In genomic region chr2:98545591-98545990, GRCh38 we compare ENCODE assay signal across 24 cellular contexts.
DNase-seq lines count a peak whose midpoint lies in the region; ATAC-seq and TF ChIP-seq lines count a peak whose summit lies in the region.
"Had no signal": no experiment of that assay in that cellular context is flagged by ENCODE, and none has a peak within 500 bp of the region (broad histone marks: within the 10 kb centered on the region; RNA-seq: fewer than 3 reads in every experiment).

No MANE protein-coding gene starts in this region.

- H3K18ac ChIP-seq in neuronal stem cell (ENCODE audit: low read length): no peak overlapping the region

- no peak overlapping the region for H3K14ac ChIP-seq in neuronal stem cell (ENCODE audit: low read length)

- H3K4ac ChIP-seq in neuronal stem cell (ENCODE audit: low read length): no peak overlapping the region

- no peak for ATAC-seq in Right ventricle myocardium superior (ENCODE audit: poor library complexity)
- ATAC-seq in activated T-helper 17 cell treated with anti-CD3 and anti-CD28 coated beads, Interleukin-2, amount 50 U/mL, for 72 hours (replicated peaks): no peak
- no peak for ATAC-seq in effector memory CD8-positive, alpha-beta T cell (replicated peaks)
- no peak for ATAC-seq in left ventricle myocardium superior
- no peak for ATAC-seq in HG02973 (IDR thresholded peaks at IDR 0.05; ENCODE audit: unreplicated experiment)
- ATAC-seq: A549, GM12878, GM23338 had no signal

- H3K36me3 ChIP-seq in right atrium auricular region (peaks cover 36% of the 10 kb centered on the region), neuronal stem cell (replicated peaks in 1 of 2; ENCODE audit: control insufficient read depth in 2 of 2, insufficient read depth in 2 of 2, low read length in 2 of 2) (peaks cover 7 to 74% of the 10 kb centered on the region in 2 donors)
- H3K36me3 ChIP-seq: BE2C had no signal

- H3K4me3 Mint-ChIP-seq in activated T-helper 17 cell treated with anti-CD3 and anti-CD28 coated beads, Interleukin-2, amount 50 U/mL, for 72 hours: no peak overlapping the region
- no peak overlapping the region for H3K4me3 Mint-ChIP-seq in effector memory CD8-positive, alpha-beta T cell
- H3K4me3 Mint-ChIP-seq: CD14-positive monocyte; CD4-positive, alpha-beta memory T cell; GM23338; H9; HFFc6 had no signal

- H3K27me3 ChIP-seq in right atrium auricular region: no peaks in the 10 kb centered on the region
- no peaks in the 10 kb centered on the region for H3K27me3 ChIP-seq in neuronal stem cell (ENCODE audit: control insufficient read depth in 3 of 3, insufficient read depth in 3 of 3, low read depth in 1 of 3, low read length in 3 of 3)
- H3K27me3 ChIP-seq: BE2C; BLaER1 treated with 17β-estradiol and CSF1 and Interleukin-3, amounts not matched to agents 10 nM and 100 nM had no signal

- H3K23ac ChIP-seq in neuronal stem cell (ENCODE audit: low read depth, low read length, poor library complexity): no peak overlapping the region

- no peaks in the 10 kb centered on the region for H3K9me3 Mint-ChIP-seq in activated T-helper 17 cell treated with anti-CD3 and anti-CD28 coated beads, Interleukin-2, amount 50 U/mL, for 72 hours
- H3K9me3 Mint-ChIP-seq in effector memory CD8-positive, alpha-beta T cell: no peaks in the 10 kb centered on the region
- H3K9me3 Mint-ChIP-seq: CD14-positive monocyte; CD4-positive, alpha-beta memory T cell; GM23338; H9; HFFc6 had no signal

- no peak overlapping the region for H2AFZ ChIP-seq in neuronal stem cell (ENCODE audit: low read length)
- H2AFZ ChIP-seq: GM23338 had no signal

- no peak overlapping the region for H2BK5ac ChIP-seq in neuronal stem cell (ENCODE audit: low read length)

- peak overlapping the region; percentile 54 for H3K9ac ChIP-seq in neuronal stem cell (ENCODE audit: low read depth, low read length, poor library complexity)
- H3K9ac ChIP-seq: BLaER1 treated with 17β-estradiol and CSF1 and Interleukin-3, amounts not matched to agents 10 nM and 100 nM had no signal

- H3K4me1 ChIP-seq in right atrium auricular region (no peaks in the 10 kb centered on the region), neuronal stem cell (ENCODE audit: control insufficient read depth in 2 of 2, insufficient read depth in 1 of 2, low read depth in 1 of 2, low read length in 2 of 2) (no peaks in the 10 kb centered on the region)
- H3K4me1 ChIP-seq: A549, BE2C, Caco-2 had no signal

- H3K27ac Mint-ChIP-seq in activated T-helper 17 cell treated with anti-CD3 and anti-CD28 coated beads, Interleukin-2, amount 50 U/mL, for 72 hours: peak overlapping the region; percentile 41
- H3K27ac Mint-ChIP-seq in effector memory CD8-positive, alpha-beta T cell: peak overlapping the region; percentile 0 to 75
- H3K27ac Mint-ChIP-seq: GM23338, HFFc6 had no signal

- H2BK15ac ChIP-seq in neuronal stem cell (ENCODE audit: low read length): no peak overlapping the region

- intact Hi-C loops in Right ventricle myocardium superior (cut with DNase I) (no loop called here), left ventricle myocardium superior (cut with micrococcal nuclease) (no loop called here)

- H3K27ac ChIP-seq in right atrium auricular region: no peak overlapping the region
- H3K27ac ChIP-seq in neuronal stem cell (replicated peaks; ENCODE audit: low read length): no peak overlapping the region
- H3K27ac ChIP-seq: A549; BLaER1 treated with 17β-estradiol and CSF1 and Interleukin-3, amounts not matched to agents 10 nM and 100 nM had no signal

- H3K36me3 Mint-ChIP-seq in activated T-helper 17 cell treated with anti-CD3 and anti-CD28 coated beads, Interleukin-2, amount 50 U/mL, for 72 hours (ENCODE audit: low read depth): peaks cover 85% of the 10 kb centered on the region
- peaks cover 57% of the 10 kb centered on the region for H3K36me3 Mint-ChIP-seq in effector memory CD8-positive, alpha-beta T cell (ENCODE audit: insufficient read depth)

- DNase-seq in right atrium auricular region (ENCODE audit: low spot score) (peak; percentile 38), Right ventricle myocardium superior (no peak), neuronal stem cell (ENCODE audit: low spot score) (no peak), left ventricle myocardium superior (no peak), ureter (ENCODE audit: low spot score) (no peak)
- DNase-seq in effector memory CD8-positive, alpha-beta T cell: no peak
- DNase-seq: 8988T; ACHN; AML-193; BE2C; Caco-2; CD4-positive, alpha-beta memory T cell; DMS153; DND-41; GDM1; H9; HFFc6 had no signal

- H2AK5ac ChIP-seq in neuronal stem cell (ENCODE audit: low read depth, low read length): no peak overlapping the region

- H4K91ac ChIP-seq in neuronal stem cell (ENCODE audit: low read depth, low read length, poor library complexity): no peak overlapping the region

- H3K9me3 ChIP-seq in right atrium auricular region: no peaks in the 10 kb centered on the region
- H3K9me3 ChIP-seq in neuronal stem cell (replicated peaks in 1 of 2; ENCODE audit: control insufficient read depth in 2 of 2, insufficient read depth in 1 of 2, low read depth in 1 of 2, low read length in 2 of 2): no peaks in the 10 kb centered on the region
- H3K9me3 ChIP-seq: A549; BE2C; BLaER1 treated with 17β-estradiol and CSF1 and Interleukin-3, amounts not matched to agents 10 nM and 100 nM; Caco-2 had no signal

- H3K4me3 ChIP-seq in right atrium auricular region (no peak overlapping the region), neuronal stem cell (ENCODE audit: low read length in 2 of 2) (no peak overlapping the region)
- H3K4me3 ChIP-seq: A549; BLaER1 treated with 17β-estradiol and CSF1 and Interleukin-3, amounts not matched to agents 10 nM and 100 nM; GM12878; GM23338 had no signal

- H2BK120ac ChIP-seq in neuronal stem cell (ENCODE audit: low read depth, low read length): no peak overlapping the region

- no peaks in the 10 kb centered on the region for H3K79me1 ChIP-seq in neuronal stem cell (ENCODE audit: low read depth, low read length)

- H4K8ac ChIP-seq in neuronal stem cell (ENCODE audit: low read depth, low read length): no peak overlapping the region

- no peak overlapping the region for H3K4me2 ChIP-seq in neuronal stem cell (ENCODE audit: insufficient read depth, low read length, poor library complexity, severe bottlenecking)
- H3K4me2 ChIP-seq: A549; BLaER1 treated with 17β-estradiol and CSF1 and Interleukin-3, amounts not matched to agents 10 nM and 100 nM; GM23338 had no signal

- WGBS in neuronal stem cell (ENCODE audit: extremely low coverage in 2 of 2, insufficient read length in 2 of 2, insufficient replicate concordance in 1 of 2), 2 donors: no CpG with 5 or more reads among the region's 7 CpGs

- no peak for TF ChIP-seq CTCF in right atrium auricular region (IDR thresholded peaks at IDR 0.05)

- H2BK12ac ChIP-seq in neuronal stem cell (ENCODE audit: low read length): no peak overlapping the region

- H3K4me1 Mint-ChIP-seq in activated T-helper 17 cell treated with anti-CD3 and anti-CD28 coated beads, Interleukin-2, amount 50 U/mL, for 72 hours: peaks cover 28% of the 10 kb centered on the region
- H3K4me1 Mint-ChIP-seq in effector memory CD8-positive, alpha-beta T cell (ENCODE audit: low read depth in 2 of 2): peaks cover 23 to 41% of the 10 kb centered on the region in 2 donors
- H3K4me1 Mint-ChIP-seq: GM23338, H9 had no signal

- H3K27me3 Mint-ChIP-seq in activated T-helper 17 cell treated with anti-CD3 and anti-CD28 coated beads, Interleukin-2, amount 50 U/mL, for 72 hours: no peaks in the 10 kb centered on the region
- H3K27me3 Mint-ChIP-seq in effector memory CD8-positive, alpha-beta T cell: no peaks in the 10 kb centered on the region
- H3K27me3 Mint-ChIP-seq: CD4-positive, alpha-beta memory T cell had no signal
